Comparison of ENCODE assay signal across 24 cellular contexts in the genomic region with DNA sequence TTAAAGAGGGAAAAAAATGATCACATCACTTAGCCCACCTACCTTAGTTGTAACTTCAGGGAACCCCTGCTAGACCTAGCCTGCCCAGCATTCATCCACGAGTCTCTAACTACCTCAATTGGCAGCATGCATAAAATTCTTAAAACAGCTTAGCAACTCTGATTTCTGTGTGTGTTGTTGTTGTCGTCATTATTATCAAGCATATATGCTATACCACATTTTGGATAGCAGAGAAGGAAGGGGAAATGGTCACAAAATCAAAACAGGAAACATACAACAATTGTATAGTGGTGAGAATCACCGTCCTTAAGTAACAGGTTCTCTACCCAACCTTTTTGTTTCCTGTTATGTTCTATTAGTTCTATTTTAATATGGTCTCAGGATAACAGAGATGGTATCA. TPM values are rescaled to one million over a fixed set of nuclear protein-coding genes. Genes with fewer than 3 reads are reported as not detected.
DNase-seq lines count a peak whose midpoint lies in the region; ATAC-seq, FAIRE-seq and TF ChIP-seq lines count a peak whose summit lies in the region.
"Had no signal": no experiment of that assay in that cellular context is flagged by ENCODE, and none has a peak within 500 bp of the region (broad histone marks: within the 10 kb centered on the region; RNA-seq: fewer than 3 reads in every experiment).

No MANE protein-coding gene starts in this region.

- no peak overlapping the region for H3K4me3 Mint-ChIP-seq in activated CD4-positive, alpha-beta memory T cell treated with anti-CD3 and anti-CD28 coated beads, Interleukin-2, amount 10 ng/mL, durations not matched to agents 7 days and 5 days
- no peak overlapping the region for H3K4me3 Mint-ChIP-seq in activated CD4-positive, alpha-beta memory T cell treated with anti-CD3 and anti-CD28 coated beads for 36 hours
- H3K4me3 Mint-ChIP-seq in naive thymus-derived CD4-positive, alpha-beta T cell = peak overlapping the region in 2 of 10 donors; percentile 16 to 64
- H3K4me3 Mint-ChIP-seq: WTC11 had no signal

- TF ChIP-seq CTCF in K562 (IDR thresholded peaks at IDR 0.05 in 2 of 3, conservative IDR thresholded peaks at IDR 0.05 in 1 of 3; ENCODE audit: insufficient read depth in 2 of 3, low read depth in 1 of 3, low read length in 3 of 3) = no peak

- CTCF ChIA-PET in activated CD4-positive, alpha-beta memory T cell treated with anti-CD3 and anti-CD28 coated beads, Interleukin-2, amount 10 ng/mL, durations not matched to agents 7 days and 5 days (lab: Charles Lee) = interaction anchor here (0.7 kb wide), 1 partner anchor 156 kb away, joined by 3 read pairs; no protein-coding TSS in a partner anchor
- CTCF ChIA-PET in activated CD4-positive, alpha-beta memory T cell treated with anti-CD3 and anti-CD28 coated beads for 36 hours (lab: Charles Lee) = interaction anchor here (1.8 kb wide), 1 partner anchor 156 kb away, joined by 6 read pairs; no protein-coding TSS in a partner anchor
- CTCF ChIA-PET in K562 (lab: Yijun Ruan, JAX; ENCODE audit: low intra/inter-chr PET ratio) = no interaction called here
- CTCF ChIA-PET in naive thymus-derived CD4-positive, alpha-beta T cell (lab: Charles Lee) = no interaction called here

- no peak for DNase-seq in activated CD4-positive, alpha-beta memory T cell treated with anti-CD3 and anti-CD28 coated beads, Interleukin-2, amount 10 ng/mL, durations not matched to agents 7 days and 5 days
- DNase-seq in activated CD4-positive, alpha-beta memory T cell treated with anti-CD3 and anti-CD28 coated beads for 36 hours = no peak
- DNase-seq in GM12892 (ENCODE audit: insufficient read length) (no peak), K562 (ENCODE audit: extremely low read depth in 1 of 4, low spot score in 3 of 4) (no peak)
- DNase-seq in naive thymus-derived CD4-positive, alpha-beta T cell = peak in 2 of 9 donors; percentile 1 to 26
- no peak for DNase-seq in stimulated activated CD4-positive, alpha-beta T cell treated with anti-CD3 and anti-CD28 coated beads, Interleukin-2, amount 100 ng/mL, for 24 hours
- DNase-seq: adrenal gland, C1 segment of cervical spinal cord, dorsolateral prefrontal cortex, kidney, mammary epithelial cell, NCI-H1092 treated with DMSO at 0.1 percent for 48 hours, NCI-H524, upper lobe of right lung had no signal

- peak overlapping the region; percentile 75 for H3K27ac Mint-ChIP-seq in activated CD4-positive, alpha-beta memory T cell treated with anti-CD3 and anti-CD28 coated beads, Interleukin-2, amount 10 ng/mL, durations not matched to agents 7 days and 5 days
- H3K27ac Mint-ChIP-seq in activated CD4-positive, alpha-beta memory T cell treated with anti-CD3 and anti-CD28 coated beads for 36 hours = no peak overlapping the region
- H3K27ac Mint-ChIP-seq in naive thymus-derived CD4-positive, alpha-beta T cell = peak overlapping the region in 3 of 9 donors; percentile 42 to 83 (median 47)
- H3K27ac Mint-ChIP-seq: WTC11 had no signal

- no peak overlapping the region for H3K9ac ChIP-seq in K562 (ENCODE audit: insufficient read depth in 1 of 2, low read depth in 2 of 2, low read length in 2 of 2)
- H3K9ac ChIP-seq: KMS-11 had no signal

- H3K4me1 Mint-ChIP-seq in activated CD4-positive, alpha-beta memory T cell treated with anti-CD3 and anti-CD28 coated beads, Interleukin-2, amount 10 ng/mL, durations not matched to agents 7 days and 5 days = peaks cover 32% of the 10 kb centered on the region
- peaks cover 23% of the 10 kb centered on the region for H3K4me1 Mint-ChIP-seq in activated CD4-positive, alpha-beta memory T cell treated with anti-CD3 and anti-CD28 coated beads for 36 hours (ENCODE audit: low read depth)
- H3K4me1 Mint-ChIP-seq in naive thymus-derived CD4-positive, alpha-beta T cell = peaks cover 9 to 29% (median 18%) of the 10 kb centered on the region in 7 donors

- POLR2A ChIA-PET in activated CD4-positive, alpha-beta memory T cell treated with anti-CD3 and anti-CD28 coated beads, Interleukin-2, amount 10 ng/mL, durations not matched to agents 7 days and 5 days (lab: Charles Lee) = interaction anchor here (0.9 to 2.3 kb wide), 2 partner anchors 36 to 161 kb away, joined by 4 to 12 read pairs; a partner anchor contains a TSS
- POLR2A ChIA-PET in activated CD4-positive, alpha-beta memory T cell treated with anti-CD3 and anti-CD28 coated beads for 36 hours (lab: Charles Lee) = no interaction called here
- POLR2A ChIA-PET in K562 (lab: Yijun Ruan, JAX) = no interaction called here
- POLR2A ChIA-PET in naive thymus-derived CD4-positive, alpha-beta T cell (lab: Charles Lee) = no interaction called here

- 59% methylated on average over 3 of the region's 3 CpGs for WGBS in K562 (ENCODE audit: insufficient coverage, low coverage, missing lambda C conversion rate)

- TF ChIP-seq EP300 in K562 (IDR thresholded peaks at IDR 0.05; ENCODE audit: low read length) = no peak

- TF ChIP-seq RAD21 in K562 (CRISPR knock-in tag; conservative IDR thresholded peaks at IDR 0.05 in 1 of 2, IDR thresholded peaks at IDR 0.05 in 1 of 2) = no peak

- TF ChIP-seq POLR2A in GM12892 (IDR thresholded peaks at IDR 0.05; ENCODE audit: low read depth, low read length) = no peak
- no peak for TF ChIP-seq POLR2A in K562 (conservative IDR thresholded peaks at IDR 0.05)

- FAIRE-seq in GM12892 (lab: Jason Lieb, UNC) (peak; percentile 77), K562 (lab: Jason Lieb, UNC) (peak; percentile 56)
- FAIRE-seq: A204.1, kidney, RCC 7860 had no signal

- H3K36me3 Mint-ChIP-seq in activated CD4-positive, alpha-beta memory T cell treated with anti-CD3 and anti-CD28 coated beads, Interleukin-2, amount 10 ng/mL, durations not matched to agents 7 days and 5 days (ENCODE audit: low read depth) = no peaks in the 10 kb centered on the region
- no peaks in the 10 kb centered on the region for H3K36me3 Mint-ChIP-seq in activated CD4-positive, alpha-beta memory T cell treated with anti-CD3 and anti-CD28 coated beads for 36 hours
- no peaks in the 10 kb centered on the region for H3K36me3 Mint-ChIP-seq in naive thymus-derived CD4-positive, alpha-beta T cell
- H3K36me3 Mint-ChIP-seq: WTC11 had no signal

- H3K9me3 ChIP-seq in K562 (replicated peaks; ENCODE audit: control insufficient read depth, insufficient read depth, low read depth, low read length) = no peaks in the 10 kb centered on the region
- H3K9me3 ChIP-seq in naive thymus-derived CD4-positive, alpha-beta T cell (ENCODE audit: control insufficient read depth in 2 of 3, low read length in 3 of 3) = no peaks in the 10 kb centered on the region
- H3K9me3 ChIP-seq: adrenal gland, gastroesophageal sphincter, right atrium auricular region, SJSA1, upper lobe of right lung had no signal

- no peaks in the 10 kb centered on the region for H3K9me1 ChIP-seq in K562 (ENCODE audit: control insufficient read depth, insufficient read depth, low read length)

- no peaks in the 10 kb centered on the region for H4K20me1 ChIP-seq in K562 (replicated peaks; ENCODE audit: control insufficient read depth, insufficient read depth, low read length)

- ATAC-seq in K562 = no peak
- peak; percentile 36 for ATAC-seq in naive thymus-derived CD4-positive, alpha-beta T cell
- ATAC-seq in GM18502 (IDR thresholded peaks at IDR 0.05; ENCODE audit: poor library complexity, unreplicated experiment) = no peak
- ATAC-seq in GM18519 (IDR thresholded peaks at IDR 0.05; ENCODE audit: low FRiP score, unreplicated experiment) = no peak
- ATAC-seq: esophagus mucosa, gastroesophageal sphincter, upper lobe of right lung, WTC11 had no signal

- peaks cover 18% of the 10 kb centered on the region for H3K79me2 ChIP-seq in K562 (ENCODE audit: control insufficient read depth, insufficient read depth, low read length)

- intact Hi-C loops in activated CD4-positive, alpha-beta memory T cell treated with anti-CD3 and anti-CD28 coated beads for 36 hours (cut with micrococcal nuclease) = no loop called here
- intact Hi-C loops in K562 (cut with micrococcal nuclease) = no loop called here
- intact Hi-C loops in naive thymus-derived CD4-positive, alpha-beta T cell (cut with micrococcal nuclease) = loop anchor here in 1 of 2 donors (2.0 kb wide), 1 partner anchor 161 kb away; a partner anchor contains a TSS

- H3K27me3 Mint-ChIP-seq in activated CD4-positive, alpha-beta memory T cell treated with anti-CD3 and anti-CD28 coated beads, Interleukin-2, amount 10 ng/mL, durations not matched to agents 7 days and 5 days = no peaks in the 10 kb centered on the region
- no peaks in the 10 kb centered on the region for H3K27me3 Mint-ChIP-seq in activated CD4-positive, alpha-beta memory T cell treated with anti-CD3 and anti-CD28 coated beads for 36 hours
- no peaks in the 10 kb centered on the region for H3K27me3 Mint-ChIP-seq in naive thymus-derived CD4-positive, alpha-beta T cell

- no peak overlapping the region for H3K27ac ChIP-seq in K562 (ENCODE audit: extremely low read depth, low read depth, low read length)
- H3K27ac ChIP-seq in naive thymus-derived CD4-positive, alpha-beta T cell (ENCODE audit: low read depth, low read length) = no peak overlapping the region
- H3K27ac ChIP-seq: adrenal gland, dorsolateral prefrontal cortex, gastroesophageal sphincter, KMS-11, right atrium auricular region, SJSA1, upper lobe of right lung had no signal

- no peaks in the 10 kb centered on the region for H3K9me3 Mint-ChIP-seq in activated CD4-positive, alpha-beta memory T cell treated with anti-CD3 and anti-CD28 coated beads, Interleukin-2, amount 10 ng/mL, durations not matched to agents 7 days and 5 days
- no peaks in the 10 kb centered on the region for H3K9me3 Mint-ChIP-seq in activated CD4-positive, alpha-beta memory T cell treated with anti-CD3 and anti-CD28 coated beads for 36 hours
- H3K9me3 Mint-ChIP-seq in naive thymus-derived CD4-positive, alpha-beta T cell = peaks cover 0 to 3% (median 0%) of the 10 kb centered on the region in 11 donors
- H3K9me3 Mint-ChIP-seq: WTC11 had no signal

- H2AFZ ChIP-seq in K562 (ENCODE audit: low read depth, low read length) = no peak overlapping the region

- H3K4me3 ChIP-seq in K562 = no peak overlapping the region
- H3K4me3 ChIP-seq in naive thymus-derived CD4-positive, alpha-beta T cell (ENCODE audit: low read length) = no peak overlapping the region
- H3K4me3 ChIP-seq: adrenal gland, dorsolateral prefrontal cortex, gastroesophageal sphincter, right atrium auricular region, SJSA1, upper lobe of right lung had no signal

- H3K36me3 ChIP-seq in K562 (ENCODE audit: control insufficient read depth, insufficient read depth, low read length) = no peaks in the 10 kb centered on the region
- no peaks in the 10 kb centered on the region for H3K36me3 ChIP-seq in naive thymus-derived CD4-positive, alpha-beta T cell (ENCODE audit: control insufficient read depth in 2 of 3, insufficient read depth in 3 of 3, low read length in 3 of 3)
- H3K36me3 ChIP-seq: adrenal gland, gastroesophageal sphincter, right atrium auricular region, upper lobe of right lung had no signal

- BruUV-seq in K562 (replicated peaks; lab: Mats Ljungman, UMichigan) = no TSS peak

- H3K27me3 ChIP-seq in K562 (ENCODE audit: control insufficient read depth in 2 of 2, insufficient read depth in 2 of 2, low read length in 2 of 2) = no peaks in the 10 kb centered on the region
- no peaks in the 10 kb centered on the region for H3K27me3 ChIP-seq in naive thymus-derived CD4-positive, alpha-beta T cell (ENCODE audit: control insufficient read depth in 2 of 2, insufficient read depth in 2 of 2, low read length in 2 of 2)
- H3K27me3 ChIP-seq: adrenal gland, gastroesophageal sphincter, right atrium auricular region, SJSA1, upper lobe of right lung had no signal

- no peak overlapping the region for H3K4me2 ChIP-seq in K562 (ENCODE audit: insufficient read depth, low read length)
- H3K4me2 ChIP-seq: KMS-11 had no signal

- in situ Hi-C loops in K562 (cut with MboI) = no loop called here

- peaks cover 9% of the 10 kb centered on the region in 2 experiments; a peak in 4 of 5 replicates for H3K4me1 ChIP-seq in K562 (replicated peaks in 1 of 2; ENCODE audit: control insufficient read depth in 2 of 2, insufficient read depth in 2 of 2, low read length in 2 of 2)
- peaks cover 0 to 14% of the 10 kb centered on the region in 2 donors for H3K4me1 ChIP-seq in naive thymus-derived CD4-positive, alpha-beta T cell (ENCODE audit: control insufficient read depth in 2 of 2, insufficient read depth in 2 of 2, low read length in 2 of 2)
- H3K4me1 ChIP-seq: adrenal gland, upper lobe of right lung had no signal

RNA-seq across cellular contexts. Expression of a gene that starts 2.7 kb away (rescaled TPM):
- total RNA-seq in activated CD4-positive, alpha-beta memory T cell treated with anti-CD3 and anti-CD28 coated beads, Interleukin-2, amount 10 ng/mL, durations not matched to agents 7 days and 5 days = 10 to 100 TPM; 37.3 to 39.5 TPM
- total RNA-seq in activated CD4-positive, alpha-beta memory T cell treated with anti-CD3 and anti-CD28 coated beads for 36 hours = 10 to 100 TPM; 50.2 to 52.1 TPM
- polyA plus RNA-seq in GM12892 (2012; ENCODE audit: missing spikeins) = 17.5 TPM
- 67.3 and 68.2 TPM in 2 replicates for total RNA-seq in K562 (2011; cell fraction: chromatin; rRNA removed; ENCODE audit: low replicate concordance)
- total RNA-seq in K562 (2011; cell fraction: nucleolus; rRNA removed) = 41.0 and 44.0 TPM in 2 replicates
- total RNA-seq in K562 (2011; cell fraction: nucleoplasm; rRNA removed) = 36.3 and 43.4 TPM in 2 replicates
- total RNA-seq in K562 (2014; rRNA removed) (33.2 and 34.2 TPM in 2 replicates), K562 (2014; rRNA removed; fragmentation: Illumina TruSeq; extraction: Trizol) (50.6 and 55.5 TPM in 2 replicates), K562 (2015; rRNA removed; fragmentation: Illumina TruSeq; extraction: Trizol) (29.8 and 31.2 TPM in 2 replicates), K562 (2021) (35.3 and 38.6 TPM in 2 replicates)
- polyA plus RNA-seq in K562 (2011; rRNA removed) (37.6 and 60.3 TPM in 2 replicates), K562 (2014; fragmentation: Illumina TruSeq; extraction: Trizol) (45.3 and 46.4 TPM in 2 replicates), K562 (2014; fragmentation: Nextera tagmentation; extraction: Ambion mirVana) (10 to 100 TPM; 50.0 to 80.9 TPM), K562 (2014; rRNA removed) (45.2 and 51.0 TPM in 2 replicates)
- polyA plus RNA-seq in K562 (2011; cell fraction: cytosol; rRNA removed) = 15.1 and 24.6 TPM in 2 replicates
- 45.6 and 53.8 TPM in 2 replicates for polyA plus RNA-seq in K562 (2011; cell fraction: nucleus; rRNA removed)
- 31.7 and 37.7 TPM in 2 replicates for polyA plus RNA-seq in K562 (2012)
- polyA minus RNA-seq in K562 (2011; rRNA and poly(A)+ RNA removed) = 39.3 and 52.9 TPM in 2 replicates
- polyA minus RNA-seq in K562 (2011; cell fraction: cytosol; rRNA and poly(A)+ RNA removed) = 13.5 and 22.0 TPM in 2 replicates
- polyA minus RNA-seq in K562 (2011; cell fraction: nucleus; rRNA and poly(A)+ RNA removed) = 17.5 and 25.1 TPM in 2 replicates
- 10 to 100 TPM in 2 of 5 experiments, 1 to 10 TPM in 3; 8.2 to 40.1 (median 9.1) TPM for total RNA-seq in naive thymus-derived CD4-positive, alpha-beta T cell
- 1 to 10 TPM; 5.9 to 8.6 TPM for polyA plus RNA-seq in naive thymus-derived CD4-positive, alpha-beta T cell

RNA-seq across cellular contexts. Expression of a gene that starts 37.2 kb away (rescaled TPM):
- 100 to 1,000 TPM; 205 to 218 TPM for total RNA-seq in activated CD4-positive, alpha-beta memory T cell treated with anti-CD3 and anti-CD28 coated beads, Interleukin-2, amount 10 ng/mL, durations not matched to agents 7 days and 5 days
- total RNA-seq in activated CD4-positive, alpha-beta memory T cell treated with anti-CD3 and anti-CD28 coated beads for 36 hours = 100 to 1,000 TPM; 205 to 209 TPM
- polyA plus RNA-seq in GM12892 (2012; ENCODE audit: missing spikeins) = 66.9 TPM
- total RNA-seq in K562 (2011; cell fraction: chromatin; rRNA removed; ENCODE audit: low replicate concordance) = 146 and 240 TPM in 2 replicates
- total RNA-seq in K562 (2011; cell fraction: nucleolus; rRNA removed) = 107 and 113 TPM in 2 replicates
- 145 and 181 TPM in 2 replicates for total RNA-seq in K562 (2011; cell fraction: nucleoplasm; rRNA removed)
- total RNA-seq in K562 (2014; rRNA removed) (48.7 and 53.2 TPM in 2 replicates), K562 (2014; rRNA removed; fragmentation: Illumina TruSeq; extraction: Trizol) (71.1 and 71.9 TPM in 2 replicates), K562 (2015; rRNA removed; fragmentation: Illumina TruSeq; extraction: Trizol) (43.7 and 47.4 TPM in 2 replicates), K562 (2021) (49.2 and 51.8 TPM in 2 replicates)
- polyA plus RNA-seq in K562 (2011; rRNA removed) (160 and 169 TPM in 2 replicates), K562 (2014; fragmentation: Illumina TruSeq; extraction: Trizol) (66.1 and 74.1 TPM in 2 replicates), K562 (2014; fragmentation: Nextera tagmentation; extraction: Ambion mirVana) (100 to 1,000 TPM; 161 to 194 TPM), K562 (2014; rRNA removed) (77.6 and 94.7 TPM in 2 replicates)
- polyA plus RNA-seq in K562 (2011; cell fraction: cytosol; rRNA removed) = 24.1 and 90.3 TPM in 2 replicates
- 354 and 641 TPM in 2 replicates for polyA plus RNA-seq in K562 (2011; cell fraction: nucleus; rRNA removed)
- polyA plus RNA-seq in K562 (2012) = 60.7 and 194 TPM in 2 replicates
- polyA minus RNA-seq in K562 (2011; rRNA and poly(A)+ RNA removed) = 51.7 and 72.1 TPM in 2 replicates
- 17.5 and 19.9 TPM in 2 replicates for polyA minus RNA-seq in K562 (2011; cell fraction: cytosol; rRNA and poly(A)+ RNA removed)
- 59.4 and 128 TPM in 2 replicates for polyA minus RNA-seq in K562 (2011; cell fraction: nucleus; rRNA and poly(A)+ RNA removed)
- total RNA-seq in naive thymus-derived CD4-positive, alpha-beta T cell = 1,000 to 10,000 TPM in 1 of 5 experiments, 100 to 1,000 TPM in 3, 10 to 100 TPM in 1; 68.4 to 1,059 (median 127) TPM
- polyA plus RNA-seq in naive thymus-derived CD4-positive, alpha-beta T cell = 10 to 100 TPM; 67.9 to 75.8 TPM

Comparison
In these comparisons a context has a peak if more than half of its experiments do, and no peak if none do; other contexts are left out.
1. CTCF ChIA-PET loops: an anchor here in activated CD4-positive, alpha-beta memory T cell treated with anti-CD3 and anti-CD28 coated beads, Interleukin-2, amount 10 ng/mL, durations not matched to agents 7 days and 5 days (0.7 kb wide) and activated CD4-positive, alpha-beta memory T cell treated with anti-CD3 and anti-CD28 coated beads for 36 hours (1.8 kb wide); none called in K562 and naive thymus-derived CD4-positive, alpha-beta T cell.